ENCODE assay signal across 1 cellular context in the genomic region with DNA sequence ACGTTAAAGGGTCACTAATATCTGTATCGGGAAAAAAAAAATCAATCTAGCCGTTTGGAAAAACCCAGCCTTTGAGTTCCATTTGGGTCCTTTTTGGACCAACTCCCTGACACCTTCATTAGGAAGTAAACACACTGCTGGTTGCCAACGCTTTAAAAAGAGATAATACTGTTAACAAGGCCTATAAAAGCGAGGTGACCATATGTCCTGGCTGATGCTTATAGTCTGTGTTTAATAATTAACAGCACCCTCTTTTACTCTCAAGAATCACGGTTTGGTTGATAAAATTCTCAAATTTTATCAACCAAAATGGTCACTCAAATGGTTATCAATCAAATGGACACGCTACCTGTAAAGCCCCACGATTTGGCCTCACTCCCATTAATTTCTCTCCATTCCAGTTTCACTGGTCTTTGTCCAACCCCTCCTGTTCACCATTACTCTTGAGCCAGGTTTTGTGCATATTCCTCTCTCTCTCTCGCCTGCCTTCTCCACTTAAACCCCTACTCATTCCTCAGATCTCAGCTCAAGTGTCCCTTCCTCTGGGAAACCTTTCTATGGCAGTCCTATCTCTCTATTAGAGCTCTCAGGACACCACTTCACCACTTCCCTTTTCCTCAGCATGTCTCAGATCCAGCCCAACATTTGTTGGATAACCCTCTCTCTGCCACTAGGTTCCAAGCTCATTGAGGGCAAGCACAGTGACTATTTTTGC.
TF ChIP-seq lines count a peak whose summit lies in the region.

No MANE protein-coding gene starts in this region.

TF ChIP-seq in GM12878, 131 proteins besides CTCF, POLR2A, EP300 and RAD21 (continued from another document and continues in another):
- TF ChIP-seq, protein P1, sequence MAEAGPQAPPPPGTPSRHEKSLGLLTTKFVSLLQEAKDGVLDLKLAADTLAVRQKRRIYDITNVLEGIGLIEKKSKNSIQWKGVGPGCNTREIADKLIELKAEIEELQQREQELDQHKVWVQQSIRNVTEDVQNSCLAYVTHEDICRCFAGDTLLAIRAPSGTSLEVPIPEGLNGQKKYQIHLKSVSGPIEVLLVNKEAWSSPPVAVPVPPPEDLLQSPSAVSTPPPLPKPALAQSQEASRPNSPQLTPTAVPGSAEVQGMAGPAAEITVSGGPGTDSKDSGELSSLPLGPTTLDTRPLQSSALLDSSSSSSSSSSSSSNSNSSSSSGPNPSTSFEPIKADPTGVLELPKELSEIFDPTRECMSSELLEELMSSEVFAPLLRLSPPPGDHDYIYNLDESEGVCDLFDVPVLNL (IDR thresholded peaks at IDR 0.05; ENCODE audit: low read depth, low read length), result no peak
- no peak for TF ChIP-seq EED (IDR thresholded peaks at IDR 0.05; ENCODE audit: low read depth)
- TF ChIP-seq BACH1 (IDR thresholded peaks at IDR 0.05; ENCODE audit: borderline replicate concordance), result no peak; the same call in 1 of the 2 replicates
- TF ChIP-seq, protein P2, sequence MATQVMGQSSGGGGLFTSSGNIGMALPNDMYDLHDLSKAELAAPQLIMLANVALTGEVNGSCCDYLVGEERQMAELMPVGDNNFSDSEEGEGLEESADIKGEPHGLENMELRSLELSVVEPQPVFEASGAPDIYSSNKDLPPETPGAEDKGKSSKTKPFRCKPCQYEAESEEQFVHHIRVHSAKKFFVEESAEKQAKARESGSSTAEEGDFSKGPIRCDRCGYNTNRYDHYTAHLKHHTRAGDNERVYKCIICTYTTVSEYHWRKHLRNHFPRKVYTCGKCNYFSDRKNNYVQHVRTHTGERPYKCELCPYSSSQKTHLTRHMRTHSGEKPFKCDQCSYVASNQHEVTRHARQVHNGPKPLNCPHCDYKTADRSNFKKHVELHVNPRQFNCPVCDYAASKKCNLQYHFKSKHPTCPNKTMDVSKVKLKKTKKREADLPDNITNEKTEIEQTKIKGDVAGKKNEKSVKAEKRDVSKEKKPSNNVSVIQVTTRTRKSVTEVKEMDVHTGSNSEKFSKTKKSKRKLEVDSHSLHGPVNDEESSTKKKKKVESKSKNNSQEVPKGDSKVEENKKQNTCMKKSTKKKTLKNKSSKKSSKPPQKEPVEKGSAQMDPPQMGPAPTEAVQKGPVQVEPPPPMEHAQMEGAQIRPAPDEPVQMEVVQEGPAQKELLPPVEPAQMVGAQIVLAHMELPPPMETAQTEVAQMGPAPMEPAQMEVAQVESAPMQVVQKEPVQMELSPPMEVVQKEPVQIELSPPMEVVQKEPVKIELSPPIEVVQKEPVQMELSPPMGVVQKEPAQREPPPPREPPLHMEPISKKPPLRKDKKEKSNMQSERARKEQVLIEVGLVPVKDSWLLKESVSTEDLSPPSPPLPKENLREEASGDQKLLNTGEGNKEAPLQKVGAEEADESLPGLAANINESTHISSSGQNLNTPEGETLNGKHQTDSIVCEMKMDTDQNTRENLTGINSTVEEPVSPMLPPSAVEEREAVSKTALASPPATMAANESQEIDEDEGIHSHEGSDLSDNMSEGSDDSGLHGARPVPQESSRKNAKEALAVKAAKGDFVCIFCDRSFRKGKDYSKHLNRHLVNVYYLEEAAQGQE (IDR thresholded peaks at IDR 0.05; ENCODE audit: low read depth, low read length), result no peak
- TF ChIP-seq MTA3 (IDR thresholded peaks at IDR 0.05; ENCODE audit: borderline replicate concordance, low read length), result no peak
- no peak for TF ChIP-seq WRNIP1 (IDR thresholded peaks at IDR 0.05; ENCODE audit: borderline replicate concordance, low read depth, low read length)
- TF ChIP-seq, protein P3, sequence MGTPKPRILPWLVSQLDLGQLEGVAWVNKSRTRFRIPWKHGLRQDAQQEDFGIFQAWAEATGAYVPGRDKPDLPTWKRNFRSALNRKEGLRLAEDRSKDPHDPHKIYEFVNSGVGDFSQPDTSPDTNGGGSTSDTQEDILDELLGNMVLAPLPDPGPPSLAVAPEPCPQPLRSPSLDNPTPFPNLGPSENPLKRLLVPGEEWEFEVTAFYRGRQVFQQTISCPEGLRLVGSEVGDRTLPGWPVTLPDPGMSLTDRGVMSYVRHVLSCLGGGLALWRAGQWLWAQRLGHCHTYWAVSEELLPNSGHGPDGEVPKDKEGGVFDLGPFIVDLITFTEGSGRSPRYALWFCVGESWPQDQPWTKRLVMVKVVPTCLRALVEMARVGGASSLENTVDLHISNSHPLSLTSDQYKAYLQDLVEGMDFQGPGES (IDR thresholded peaks at IDR 0.05), result no peak
- TF ChIP-seq, protein P4, sequence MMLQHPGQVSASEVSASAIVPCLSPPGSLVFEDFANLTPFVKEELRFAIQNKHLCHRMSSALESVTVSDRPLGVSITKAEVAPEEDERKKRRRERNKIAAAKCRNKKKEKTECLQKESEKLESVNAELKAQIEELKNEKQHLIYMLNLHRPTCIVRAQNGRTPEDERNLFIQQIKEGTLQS (IDR thresholded peaks at IDR 0.05; ENCODE audit: borderline replicate concordance, extremely low read depth, low read depth, low read length), result no peak
- peak in 1 of 2 experiments; percentile 74; a peak in 3 of 4 replicates for TF ChIP-seq IKZF2 (IDR thresholded peaks at IDR 0.05)
- TF ChIP-seq ZNF622 (IDR thresholded peaks at IDR 0.05), result no peak
- TF ChIP-seq CBFB (IDR thresholded peaks at IDR 0.05; ENCODE audit: low read depth), result no peak
- no peak for TF ChIP-seq NR2C1 (IDR thresholded peaks at IDR 0.05)
- TF ChIP-seq, protein P5, sequence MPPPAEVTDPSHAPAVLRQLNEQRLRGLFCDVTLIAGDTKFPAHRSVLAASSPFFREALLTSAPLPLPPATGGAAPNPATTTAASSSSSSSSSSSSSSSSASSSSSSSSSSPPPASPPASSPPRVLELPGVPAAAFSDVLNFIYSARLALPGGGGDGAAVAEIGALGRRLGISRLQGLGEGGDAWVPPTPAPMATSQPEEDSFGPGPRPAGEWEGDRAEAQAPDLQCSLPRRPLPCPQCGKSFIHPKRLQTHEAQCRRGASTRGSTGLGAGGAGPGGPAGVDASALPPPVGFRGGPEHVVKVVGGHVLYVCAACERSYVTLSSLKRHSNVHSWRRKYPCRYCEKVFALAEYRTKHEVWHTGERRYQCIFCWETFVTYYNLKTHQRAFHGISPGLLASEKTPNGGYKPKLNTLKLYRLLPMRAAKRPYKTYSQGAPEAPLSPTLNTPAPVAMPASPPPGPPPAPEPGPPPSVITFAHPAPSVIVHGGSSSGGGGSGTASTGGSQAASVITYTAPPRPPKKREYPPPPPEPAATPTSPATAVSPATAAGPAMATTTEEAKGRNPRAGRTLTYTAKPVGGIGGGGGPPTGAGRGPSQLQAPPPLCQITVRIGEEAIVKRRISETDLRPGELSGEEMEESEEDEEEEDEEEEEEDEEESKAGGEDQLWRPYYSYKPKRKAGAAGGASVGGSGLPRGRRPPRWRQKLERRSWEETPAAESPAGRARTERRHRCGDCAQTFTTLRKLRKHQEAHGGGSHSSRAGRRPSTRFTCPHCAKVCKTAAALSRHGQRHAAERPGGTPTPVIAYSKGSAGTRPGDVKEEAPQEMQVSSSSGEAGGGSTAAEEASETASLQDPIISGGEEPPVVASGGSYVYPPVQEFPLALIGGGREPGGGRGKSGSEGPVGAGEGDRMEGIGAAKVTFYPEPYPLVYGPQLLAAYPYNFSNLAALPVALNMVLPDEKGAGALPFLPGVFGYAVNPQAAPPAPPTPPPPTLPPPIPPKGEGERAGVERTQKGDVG (CRISPR knock-in tag; IDR thresholded peaks at IDR 0.05), result no peak
- TF ChIP-seq STAT1 (conservative IDR thresholded peaks at IDR 0.05), result no peak
- no peak for TF ChIP-seq FOS (IDR thresholded peaks at IDR 0.05; ENCODE audit: borderline replicate concordance, extremely low read depth, insufficient read length)
- no peak for TF ChIP-seq SIN3A (IDR thresholded peaks at IDR 0.05; ENCODE audit: low read depth, low read length)
- TF ChIP-seq RCOR1 (conservative IDR thresholded peaks at IDR 0.05; ENCODE audit: low read depth, low read length), result no peak
- TF ChIP-seq IKZF1 (conservative IDR thresholded peaks at IDR 0.05), result peak; percentile 49; the same call in 1 of the 2 replicates
- TF ChIP-seq MEF2B (IDR thresholded peaks at IDR 0.05; ENCODE audit: partially characterized antibody, poor library complexity, severe bottlenecking), result no peak
- TF ChIP-seq ETV6 (conservative IDR thresholded peaks at IDR 0.05 in 1 of 2, IDR thresholded peaks at IDR 0.05 in 1 of 2; ENCODE audit: borderline replicate concordance in 1 of 2, low read depth in 1 of 2), result no peak
- TF ChIP-seq NR2F1 (conservative IDR thresholded peaks at IDR 0.05), result no peak
- 0 out of 3 replicates have a peak, but pooled peaks have one; percentile 8 for TF ChIP-seq POU2F2 (IDR thresholded peaks at IDR 0.05; ENCODE audit: borderline replicate concordance, low read depth, low read length)
- no peak for TF ChIP-seq RUNX3 (IDR thresholded peaks at IDR 0.05; ENCODE audit: low read length)
- 0 out of 2 replicates have a peak, but pooled peaks have one; percentile 32 for TF ChIP-seq BMI1 (IDR thresholded peaks at IDR 0.05; ENCODE audit: borderline replicate concordance)
- TF ChIP-seq, protein P6, sequence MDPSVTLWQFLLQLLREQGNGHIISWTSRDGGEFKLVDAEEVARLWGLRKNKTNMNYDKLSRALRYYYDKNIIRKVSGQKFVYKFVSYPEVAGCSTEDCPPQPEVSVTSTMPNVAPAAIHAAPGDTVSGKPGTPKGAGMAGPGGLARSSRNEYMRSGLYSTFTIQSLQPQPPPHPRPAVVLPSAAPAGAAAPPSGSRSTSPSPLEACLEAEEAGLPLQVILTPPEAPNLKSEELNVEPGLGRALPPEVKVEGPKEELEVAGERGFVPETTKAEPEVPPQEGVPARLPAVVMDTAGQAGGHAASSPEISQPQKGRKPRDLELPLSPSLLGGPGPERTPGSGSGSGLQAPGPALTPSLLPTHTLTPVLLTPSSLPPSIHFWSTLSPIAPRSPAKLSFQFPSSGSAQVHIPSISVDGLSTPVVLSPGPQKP (IDR thresholded peaks at IDR 0.05; ENCODE audit: low read depth, low read length), result no peak
- TF ChIP-seq DPF2 (IDR thresholded peaks at IDR 0.05), result no peak
- TF ChIP-seq, protein P7, sequence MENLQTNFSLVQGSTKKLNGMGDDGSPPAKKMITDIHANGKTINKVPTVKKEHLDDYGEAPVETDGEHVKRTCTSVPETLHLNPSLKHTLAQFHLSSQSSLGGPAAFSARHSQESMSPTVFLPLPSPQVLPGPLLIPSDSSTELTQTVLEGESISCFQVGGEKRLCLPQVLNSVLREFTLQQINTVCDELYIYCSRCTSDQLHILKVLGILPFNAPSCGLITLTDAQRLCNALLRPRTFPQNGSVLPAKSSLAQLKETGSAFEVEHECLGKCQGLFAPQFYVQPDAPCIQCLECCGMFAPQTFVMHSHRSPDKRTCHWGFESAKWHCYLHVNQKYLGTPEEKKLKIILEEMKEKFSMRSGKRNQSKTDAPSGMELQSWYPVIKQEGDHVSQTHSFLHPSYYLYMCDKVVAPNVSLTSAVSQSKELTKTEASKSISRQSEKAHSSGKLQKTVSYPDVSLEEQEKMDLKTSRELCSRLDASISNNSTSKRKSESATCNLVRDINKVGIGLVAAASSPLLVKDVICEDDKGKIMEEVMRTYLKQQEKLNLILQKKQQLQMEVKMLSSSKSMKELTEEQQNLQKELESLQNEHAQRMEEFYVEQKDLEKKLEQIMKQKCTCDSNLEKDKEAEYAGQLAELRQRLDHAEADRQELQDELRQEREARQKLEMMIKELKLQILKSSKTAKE (IDR thresholded peaks at IDR 0.05; ENCODE audit: low read depth, poor library complexity, severe bottlenecking), result no peak
- TF ChIP-seq JUND (IDR thresholded peaks at IDR 0.05; ENCODE audit: low read depth, low read length), result no peak
- no peak for TF ChIP-seq JUNB (IDR thresholded peaks at IDR 0.05)
- no peak for TF ChIP-seq HCFC1 (IDR thresholded peaks at IDR 0.05; ENCODE audit: low read length)
- TF ChIP-seq, protein P8, sequence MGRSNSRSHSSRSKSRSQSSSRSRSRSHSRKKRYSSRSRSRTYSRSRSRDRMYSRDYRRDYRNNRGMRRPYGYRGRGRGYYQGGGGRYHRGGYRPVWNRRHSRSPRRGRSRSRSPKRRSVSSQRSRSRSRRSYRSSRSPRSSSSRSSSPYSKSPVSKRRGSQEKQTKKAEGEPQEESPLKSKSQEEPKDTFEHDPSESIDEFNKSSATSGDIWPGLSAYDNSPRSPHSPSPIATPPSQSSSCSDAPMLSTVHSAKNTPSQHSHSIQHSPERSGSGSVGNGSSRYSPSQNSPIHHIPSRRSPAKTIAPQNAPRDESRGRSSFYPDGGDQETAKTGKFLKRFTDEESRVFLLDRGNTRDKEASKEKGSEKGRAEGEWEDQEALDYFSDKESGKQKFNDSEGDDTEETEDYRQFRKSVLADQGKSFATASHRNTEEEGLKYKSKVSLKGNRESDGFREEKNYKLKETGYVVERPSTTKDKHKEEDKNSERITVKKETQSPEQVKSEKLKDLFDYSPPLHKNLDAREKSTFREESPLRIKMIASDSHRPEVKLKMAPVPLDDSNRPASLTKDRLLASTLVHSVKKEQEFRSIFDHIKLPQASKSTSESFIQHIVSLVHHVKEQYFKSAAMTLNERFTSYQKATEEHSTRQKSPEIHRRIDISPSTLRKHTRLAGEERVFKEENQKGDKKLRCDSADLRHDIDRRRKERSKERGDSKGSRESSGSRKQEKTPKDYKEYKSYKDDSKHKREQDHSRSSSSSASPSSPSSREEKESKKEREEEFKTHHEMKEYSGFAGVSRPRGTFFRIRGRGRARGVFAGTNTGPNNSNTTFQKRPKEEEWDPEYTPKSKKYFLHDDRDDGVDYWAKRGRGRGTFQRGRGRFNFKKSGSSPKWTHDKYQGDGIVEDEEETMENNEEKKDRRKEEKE (IDR thresholded peaks at IDR 0.05), result no peak
- TF ChIP-seq RB1 (IDR thresholded peaks at IDR 0.05; ENCODE audit: borderline replicate concordance), result no peak
- TF ChIP-seq KLF5 (IDR thresholded peaks at IDR 0.05; ENCODE audit: partially characterized antibody), result no peak
- TF ChIP-seq TARDBP (IDR thresholded peaks at IDR 0.05; ENCODE audit: borderline replicate concordance), result no peak
- no peak for TF ChIP-seq ZZZ3 (IDR thresholded peaks at IDR 0.05; ENCODE audit: control insufficient read depth, insufficient read length, low read depth)
- TF ChIP-seq, protein P9, sequence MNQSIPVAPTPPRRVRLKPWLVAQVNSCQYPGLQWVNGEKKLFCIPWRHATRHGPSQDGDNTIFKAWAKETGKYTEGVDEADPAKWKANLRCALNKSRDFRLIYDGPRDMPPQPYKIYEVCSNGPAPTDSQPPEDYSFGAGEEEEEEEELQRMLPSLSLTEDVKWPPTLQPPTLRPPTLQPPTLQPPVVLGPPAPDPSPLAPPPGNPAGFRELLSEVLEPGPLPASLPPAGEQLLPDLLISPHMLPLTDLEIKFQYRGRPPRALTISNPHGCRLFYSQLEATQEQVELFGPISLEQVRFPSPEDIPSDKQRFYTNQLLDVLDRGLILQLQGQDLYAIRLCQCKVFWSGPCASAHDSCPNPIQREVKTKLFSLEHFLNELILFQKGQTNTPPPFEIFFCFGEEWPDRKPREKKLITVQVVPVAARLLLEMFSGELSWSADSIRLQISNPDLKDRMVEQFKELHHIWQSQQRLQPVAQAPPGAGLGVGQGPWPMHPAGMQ (IDR thresholded peaks at IDR 0.05; ENCODE audit: borderline replicate concordance), result no peak
- TF ChIP-seq, protein P10, sequence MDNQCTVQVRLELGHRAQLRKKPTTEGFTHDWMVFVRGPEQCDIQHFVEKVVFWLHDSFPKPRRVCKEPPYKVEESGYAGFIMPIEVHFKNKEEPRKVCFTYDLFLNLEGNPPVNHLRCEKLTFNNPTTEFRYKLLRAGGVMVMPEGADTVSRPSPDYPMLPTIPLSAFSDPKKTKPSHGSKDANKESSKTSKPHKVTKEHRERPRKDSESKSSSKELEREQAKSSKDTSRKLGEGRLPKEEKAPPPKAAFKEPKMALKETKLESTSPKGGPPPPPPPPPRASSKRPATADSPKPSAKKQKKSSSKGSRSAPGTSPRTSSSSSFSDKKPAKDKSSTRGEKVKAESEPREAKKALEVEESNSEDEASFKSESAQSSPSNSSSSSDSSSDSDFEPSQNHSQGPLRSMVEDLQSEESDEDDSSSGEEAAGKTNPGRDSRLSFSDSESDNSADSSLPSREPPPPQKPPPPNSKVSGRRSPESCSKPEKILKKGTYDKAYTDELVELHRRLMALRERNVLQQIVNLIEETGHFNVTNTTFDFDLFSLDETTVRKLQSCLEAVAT (IDR thresholded peaks at IDR 0.05), result peak; percentile 80
- no peak for TF ChIP-seq SUPT20H (IDR thresholded peaks at IDR 0.05; ENCODE audit: borderline replicate concordance, control insufficient read depth, low read depth, low read length)
- TF ChIP-seq CREB1 (IDR thresholded peaks at IDR 0.05; ENCODE audit: low read depth), result no peak
